ENCODE assay signal across 21 cellular contexts in the genomic region with DNA sequence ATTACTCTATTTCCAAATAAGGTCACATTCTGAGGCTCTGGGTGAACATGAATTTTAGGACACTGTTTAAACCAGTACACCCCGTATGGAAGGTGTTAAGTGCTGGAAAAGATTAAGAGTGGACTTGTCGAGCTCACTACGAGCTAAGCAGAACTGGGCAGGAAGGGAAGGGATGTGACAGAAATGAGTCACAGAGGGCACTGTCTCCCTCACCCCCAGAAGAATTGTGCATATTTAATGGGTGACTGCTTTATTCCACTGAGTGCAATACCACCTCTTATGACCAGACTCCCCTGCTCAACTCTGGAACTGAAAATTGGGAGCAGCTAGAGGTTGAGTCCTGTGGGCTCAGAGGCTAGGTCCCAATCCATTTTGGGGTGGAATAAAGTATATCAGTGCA.
DNase-seq lines count a peak whose midpoint lies in the region; ATAC-seq and TF ChIP-seq lines count a peak whose summit lies in the region.
"Had no signal": no experiment of that assay in that cellular context is flagged by ENCODE, and none has a peak within 500 bp of the region (broad histone marks: within the 10 kb centered on the region; RNA-seq: fewer than 3 reads in every experiment).

No MANE protein-coding gene starts in this region.

- POLR2A ChIA-PET in MCF 10A (lab: Yijun Ruan, JAX), result no interaction called here

- H3K4me3 Mint-ChIP-seq in MCF 10A (ENCODE audit: unreplicated experiment) (no peak overlapping the region), chondrocyte (ENCODE audit: unreplicated experiment) (no peak overlapping the region)
- H3K4me3 Mint-ChIP-seq: B cell, GM23338 had no signal

- no peak for ATAC-seq in HG02973 (IDR thresholded peaks at IDR 0.05; ENCODE audit: unreplicated experiment)
- ATAC-seq: GM23338 had no signal

- TF ChIP-seq CTCF in MCF 10A (IDR thresholded peaks at IDR 0.05; ENCODE audit: unreplicated experiment) (no peak), breast epithelium (IDR thresholded peaks at IDR 0.05) (no peak), chondrocyte (IDR thresholded peaks at IDR 0.05) (no peak)

- H3K27me3 Mint-ChIP-seq in MCF 10A (ENCODE audit: insufficient read depth, unreplicated experiment) (peaks cover 68% of the 10 kb centered on the region), chondrocyte (ENCODE audit: low read depth) (peaks cover 3% of the 10 kb centered on the region)
- H3K27me3 Mint-ChIP-seq: B cell had no signal

- no peaks in the 10 kb centered on the region for H3K36me3 ChIP-seq in breast epithelium
- H3K36me3 ChIP-seq: upper lobe of left lung had no signal

- CTCF ChIA-PET in MCF 10A (lab: Yijun Ruan, JAX), result no interaction called here

- peak; percentile 1 for DNase-seq in MCF 10A (ENCODE audit: unreplicated experiment)
- DNase-seq in breast epithelium (ENCODE audit: low spot score in 2 of 2), result no peak
- DNase-seq in RKO (ENCODE audit: low spot score), result peak; percentile 11
- no peak for DNase-seq in chondrocyte (ENCODE audit: low spot score)
- no peak for DNase-seq in H4 (ENCODE audit: low spot score)
- DNase-seq in GF-D8 (lab: John Stamatoyannopoulos, UW), result no peak
- DNase-seq in mucosa of gallbladder (ENCODE audit: low spot score), result no peak
- DNase-seq: effector CD8-positive, alpha-beta T cell; head of caudate nucleus; Kasumi-1; kidney glomerular epithelial cell; NCI-H2029; NCI-H69; posterior cingulate gyrus; SHP77 treated with DMSO at 0.1 percent for 48 hours; upper lobe of left lung had no signal

- no peaks in the 10 kb centered on the region for H3K9me3 ChIP-seq in breast epithelium
- H3K9me3 ChIP-seq: upper lobe of left lung had no signal

- peaks cover 0 to 28% of the 10 kb centered on the region in 2 donors for H3K27me3 ChIP-seq in breast epithelium
- H3K27me3 ChIP-seq: upper lobe of left lung had no signal

- intact Hi-C loops in MCF 10A (cut with micrococcal nuclease), result no loop called here
- intact Hi-C loops in breast epithelium (cut with DNase I; ENCODE audit: low total_unique reads), result no loop called here

- H3K27ac ChIP-seq in breast epithelium, result no peak overlapping the region
- H3K27ac ChIP-seq: upper lobe of left lung, VCaP had no signal

- H3K27ac Mint-ChIP-seq in MCF 10A (ENCODE audit: low read depth, unreplicated experiment) (no peak overlapping the region), chondrocyte (ENCODE audit: unreplicated experiment) (peak overlapping the region; percentile 17)
- H3K27ac Mint-ChIP-seq: B cell, GM23338 had no signal

- H3K4me3 ChIP-seq in breast epithelium, result no peak overlapping the region
- H3K4me3 ChIP-seq: GM12878, GM23338, upper lobe of left lung had no signal

- no TSS peak for BruUV-seq in MCF 10A (replicated peaks; lab: Mats Ljungman, UMichigan)

- peaks cover 8% of the 10 kb centered on the region for H3K4me1 Mint-ChIP-seq in MCF 10A (ENCODE audit: insufficient read depth, unreplicated experiment)
- H3K4me1 Mint-ChIP-seq in chondrocyte (ENCODE audit: low read depth), result peaks cover 16% of the 10 kb centered on the region
- H3K4me1 Mint-ChIP-seq: GM23338 had no signal

- H3K36me3 Mint-ChIP-seq in MCF 10A (ENCODE audit: insufficient read depth, unreplicated experiment) (no peaks in the 10 kb centered on the region), chondrocyte (ENCODE audit: low read depth) (no peaks in the 10 kb centered on the region)

- no peaks in the 10 kb centered on the region for H3K4me1 ChIP-seq in breast epithelium
- H3K4me1 ChIP-seq: upper lobe of left lung had no signal

- H3K9me3 Mint-ChIP-seq in MCF 10A (ENCODE audit: unreplicated experiment) (peaks cover 13% of the 10 kb centered on the region), chondrocyte (ENCODE audit: low read depth) (peaks cover 5% of the 10 kb centered on the region)
- H3K9me3 Mint-ChIP-seq: GM23338 had no signal

- TF ChIP-seq POLR2A in breast epithelium (IDR thresholded peaks at IDR 0.05), result no peak

Comparison
In these comparisons a context has a peak if more than half of its experiments do, and no peak if none do; other contexts are left out.
1. DNase-seq: peak in MCF 10A (single experiment) and RKO (single experiment); none in breast epithelium (0 of 2), chondrocyte (single experiment), H4 (single experiment), GF-D8 (single experiment) and mucosa of gallbladder (single experiment).